Comparison of ENCODE assay signal across 8 cellular contexts in genomic region chr12:674272-674781, GRCh38. TPM values are rescaled to one million over a fixed set of nuclear protein-coding genes. Genes with fewer than 3 reads are reported as not detected.
DNase-seq lines count a peak whose midpoint lies in the region; ATAC-seq and TF ChIP-seq lines count a peak whose summit lies in the region.

No MANE protein-coding gene starts in this region.

- H3K4me3 Mint-ChIP-seq in CD4-positive, CD25-positive, alpha-beta regulatory T cell = peak overlapping the region; percentile 80 to 89 (median 82)
- H3K4me3 Mint-ChIP-seq in natural killer cell treated with Interleukin-12 subunit alpha and Interleukin-12 subunit beta and Interleukin-15 and Interleukin-18, amount 100 ng/mL, for 72 hours = peak overlapping the region; percentile 82

- H3K36me3 ChIP-seq in CD4-positive, CD25-positive, alpha-beta regulatory T cell (ENCODE audit: control insufficient read depth, insufficient read depth, low read length) = no peaks in the 10 kb centered on the region
- no peaks in the 10 kb centered on the region for H3K36me3 ChIP-seq in tibial nerve

- no peak for TF ChIP-seq CTCF in tibial nerve (IDR thresholded peaks at IDR 0.05)

- ATAC-seq in CD4-positive, CD25-positive, alpha-beta regulatory T cell (ENCODE audit: low read depth in 2 of 2) = peak; percentile 93 to 94
- peak; percentile 81 for ATAC-seq in GM21360 (IDR thresholded peaks at IDR 0.05; ENCODE audit: unreplicated experiment)
- peak; percentile 71 for ATAC-seq in HG03575 (IDR thresholded peaks at IDR 0.05; ENCODE audit: extremely low read depth, insufficient number of reproducible peaks, low FRiP score, unreplicated experiment)
- ATAC-seq in natural killer cell treated with Interleukin-12 subunit alpha and Interleukin-12 subunit beta and Interleukin-15 and Interleukin-18, amount 100 ng/mL, for 72 hours = peak; percentile 94 to 97

- no peaks in the 10 kb centered on the region for H3K27me3 ChIP-seq in CD4-positive, CD25-positive, alpha-beta regulatory T cell (ENCODE audit: control insufficient read depth, insufficient read depth, low read length)
- no peaks in the 10 kb centered on the region for H3K27me3 ChIP-seq in tibial nerve

- peak overlapping the region; percentile 84 for H3K4me3 ChIP-seq in CD4-positive, CD25-positive, alpha-beta regulatory T cell (ENCODE audit: low read depth, low read length)
- no peak overlapping the region for H3K4me3 ChIP-seq in tibial nerve

- TF ChIP-seq EP300 in tibial nerve (IDR thresholded peaks at IDR 0.05) = no peak

- H3K9me3 ChIP-seq in CD4-positive, CD25-positive, alpha-beta regulatory T cell (ENCODE audit: control insufficient read depth in 2 of 2, low read length in 2 of 2) = no peaks in the 10 kb centered on the region
- H3K9me3 ChIP-seq in tibial nerve = no peaks in the 10 kb centered on the region

- peak; percentile 68 to 90 (median 86) for DNase-seq in CD4-positive, CD25-positive, alpha-beta regulatory T cell
- DNase-seq in activated CD8-positive, alpha-beta memory T cell treated with anti-CD3 and anti-CD28 coated beads for 24 hours = peak; percentile 86
- peak; percentile 76 for DNase-seq in natural killer cell treated with Interleukin-12 subunit alpha and Interleukin-12 subunit beta and Interleukin-15 and Interleukin-18, amount 100 ng/mL, for 72 hours (ENCODE audit: low spot score)
- no peak for DNase-seq in inferior parietal cortex (ENCODE audit: extremely low spot score)
- DNase-seq in tibial nerve (ENCODE audit: low spot score in 2 of 2) = no peak
- no peak for DNase-seq in NCI-H2196 treated with DMSO at 0.1 percent for 48 hours (lab: John Stamatoyannopoulos, UW; ENCODE audit: unreplicated experiment)

- H3K9me3 Mint-ChIP-seq in CD4-positive, CD25-positive, alpha-beta regulatory T cell = no peaks in the 10 kb centered on the region
- no peaks in the 10 kb centered on the region for H3K9me3 Mint-ChIP-seq in natural killer cell treated with Interleukin-12 subunit alpha and Interleukin-12 subunit beta and Interleukin-15 and Interleukin-18, amount 100 ng/mL, for 72 hours

- TF ChIP-seq POLR2A in tibial nerve (IDR thresholded peaks at IDR 0.05) = no peak

- peak overlapping the region; percentile 84 to 99 (median 95) for H3K27ac Mint-ChIP-seq in CD4-positive, CD25-positive, alpha-beta regulatory T cell
- H3K27ac Mint-ChIP-seq in natural killer cell treated with Interleukin-12 subunit alpha and Interleukin-12 subunit beta and Interleukin-15 and Interleukin-18, amount 100 ng/mL, for 72 hours = peak overlapping the region; percentile 47 to 76

- H3K27ac ChIP-seq in CD4-positive, CD25-positive, alpha-beta regulatory T cell (ENCODE audit: insufficient read depth, low read length, poor library complexity, severe bottlenecking) = peak overlapping the region; percentile 96
- no peak overlapping the region for H3K27ac ChIP-seq in tibial nerve

- no peaks in the 10 kb centered on the region for H3K36me3 Mint-ChIP-seq in CD4-positive, CD25-positive, alpha-beta regulatory T cell
- no peaks in the 10 kb centered on the region for H3K36me3 Mint-ChIP-seq in natural killer cell treated with Interleukin-12 subunit alpha and Interleukin-12 subunit beta and Interleukin-15 and Interleukin-18, amount 100 ng/mL, for 72 hours

- 64 to 65% methylated on average over 4 of the region's 4 CpGs for WGBS in tibial nerve, 2 donors

- H3K4me1 Mint-ChIP-seq in CD4-positive, CD25-positive, alpha-beta regulatory T cell = peaks cover 32 to 74% (median 47%) of the 10 kb centered on the region in 4 donors
- H3K4me1 Mint-ChIP-seq in natural killer cell treated with Interleukin-12 subunit alpha and Interleukin-12 subunit beta and Interleukin-15 and Interleukin-18, amount 100 ng/mL, for 72 hours (ENCODE audit: low read depth in 2 of 2) = peaks cover 52 to 59% of the 10 kb centered on the region in 2 donors

- no peaks in the 10 kb centered on the region for H3K27me3 Mint-ChIP-seq in CD4-positive, CD25-positive, alpha-beta regulatory T cell
- H3K27me3 Mint-ChIP-seq in natural killer cell treated with Interleukin-12 subunit alpha and Interleukin-12 subunit beta and Interleukin-15 and Interleukin-18, amount 100 ng/mL, for 72 hours = peaks cover 0 to 3% of the 10 kb centered on the region in 2 donors

- H3K4me1 ChIP-seq in CD4-positive, CD25-positive, alpha-beta regulatory T cell (ENCODE audit: control insufficient read depth, insufficient read depth, low read length, poor library complexity, severe bottlenecking) = peaks cover 57% of the 10 kb centered on the region
- H3K4me1 ChIP-seq in tibial nerve = peaks cover 0 to 4% (median 0%) of the 10 kb centered on the region in 4 donors

RNA-seq across cellular contexts. Expression of gene NINJ2, which starts 11.1 kb away (rescaled TPM):
- 16.8 TPM for total RNA-seq in CD4-positive, CD25-positive, alpha-beta regulatory T cell
- 100 to 1,000 TPM; 106 to 170 (median 143) TPM for polyA plus RNA-seq in CD4-positive, CD25-positive, alpha-beta regulatory T cell
- total RNA-seq in natural killer cell treated with Interleukin-12 subunit alpha and Interleukin-12 subunit beta and Interleukin-15 and Interleukin-18, amount 100 ng/mL, for 72 hours = 10 to 100 TPM in 1 of 2 donors, 1 to 10 TPM in 1; 8.6 to 15.3 TPM
- 10 to 100 TPM in 2 of 4 donors, 1 to 10 TPM in 2; 8.4 to 17.7 (median 12.6) TPM for total RNA-seq in tibial nerve

Comparison
In these comparisons a context has a peak if more than half of its experiments do, and no peak if none do; other contexts are left out.
1. DNase-seq: peak in CD4-positive, CD25-positive, alpha-beta regulatory T cell (3 of 3), activated CD8-positive, alpha-beta memory T cell treated with anti-CD3 and anti-CD28 coated beads for 24 hours (single experiment) and natural killer cell treated with Interleukin-12 subunit alpha and Interleukin-12 subunit beta and Interleukin-15 and Interleukin-18, amount 100 ng/mL, for 72 hours (single experiment); none in inferior parietal cortex (single experiment), tibial nerve (0 of 2) and NCI-H2196 treated with DMSO at 0.1 percent for 48 hours (single experiment).
2. Peak in every context shown above with its lines, with median percentiles within 50 percentile points of each other: ATAC-seq.